In genomic region chr11:122099345-122100045, GRCh38 we compare ENCODE assay signal across 11 cellular contexts. TPM values are rescaled to one million over a fixed set of nuclear protein-coding genes. Genes with fewer than 3 reads are reported as not detected.
DNase-seq lines count a peak whose midpoint lies in the region; ATAC-seq, FAIRE-seq and TF ChIP-seq lines count a peak whose summit lies in the region.
"Had no signal": no experiment of that assay in that cellular context is flagged by ENCODE, and none has a peak within 500 bp of the region (broad histone marks: within the 10 kb centered on the region; RNA-seq: fewer than 3 reads in every experiment).

No MANE protein-coding gene starts in this region.

- 31 to 34% methylated on average over 10 to 13 of the region's 13 CpGs for WGBS in body of pancreas, 2 donors

- no peak overlapping the region for H2AFZ ChIP-seq in PC-9

- H3K4me3 ChIP-seq in body of pancreas (peak overlapping the region in 1 of 2 donors; percentile 12), iPS-18a (ENCODE audit: low read length) (peak overlapping the region; percentile 48), skeletal muscle satellite cell (ENCODE audit: low read length) (peak overlapping the region; percentile 80), PC-9 (no peak overlapping the region)

- DNase-seq in H54 (ENCODE audit: insufficient read length, low spot score) (no peak), body of pancreas (peak in 1 of 4 donors; percentile 11), dermis blood vessel endothelial cell (no peak), NCI-H526 (lab: John Stamatoyannopoulos, UW) (no peak), PC-9 (no peak)
- no peak for DNase-seq in stimulated activated CD4-positive, alpha-beta T cell treated with anti-CD3 and anti-CD28 coated beads, Interleukin-12 subunit alpha, Interleukin-12 subunit beta, amount 100 ng/mL, for 4 hours

- TF ChIP-seq CTCF in body of pancreas (IDR thresholded peaks at IDR 0.05) (no peak), PC-9 (conservative IDR thresholded peaks at IDR 0.05) (no peak)

- H3K36me3 ChIP-seq in body of pancreas (replicated peaks in 1 of 2; ENCODE audit: insufficient read depth in 1 of 2, low read depth in 2 of 2) (no peaks in the 10 kb centered on the region), iPS-18a (ENCODE audit: control insufficient read depth, low read depth, low read length) (no peaks in the 10 kb centered on the region), skeletal muscle satellite cell (ENCODE audit: insufficient read depth, low read length) (peaks cover 89% of the 10 kb centered on the region), PC-9 (ENCODE audit: low read depth) (peaks cover 9% of the 10 kb centered on the region; the same call in 1 of the 2 replicates)

- peak overlapping the region; percentile 25 to 84 (median 72) for H3K27ac ChIP-seq in body of pancreas
- H3K27ac ChIP-seq in iPS-18a (ENCODE audit: low read length), result no peak overlapping the region
- H3K27ac ChIP-seq in PC-9, result no peak overlapping the region
- H3K27ac ChIP-seq: KMS-11 had no signal

- ATAC-seq in body of pancreas, result no peak
- ATAC-seq: activated naive CD8-positive, alpha-beta T cell treated with anti-CD3 and anti-CD28 coated beads, Interleukin-2, amount 50 U/mL, for 24 hours had no signal

- H3F3A ChIP-seq in PC-9 (ENCODE audit: insufficient read depth, low read depth), result no peaks in the 10 kb centered on the region

- H3K4me2 ChIP-seq in skeletal muscle satellite cell (ENCODE audit: low read length) (peak overlapping the region; percentile 78), PC-9 (no peak overlapping the region)
- H3K4me2 ChIP-seq: KMS-11 had no signal

- H3K79me2 ChIP-seq in PC-9 (ENCODE audit: low read depth), result no peaks in the 10 kb centered on the region

- H3K9ac ChIP-seq in iPS-18a (ENCODE audit: low read length) (no peak overlapping the region), skeletal muscle satellite cell (ENCODE audit: low read depth, low read length) (peak overlapping the region; percentile 91)
- H3K9ac ChIP-seq: KMS-11 had no signal

- POLR2A ChIA-PET in PC-9 (lab: Charles Lee; ENCODE audit: unreplicated experiment), result no interaction called here

- CTCF ChIA-PET in PC-9 (lab: Charles Lee), result no interaction called here

- H3K9me2 ChIP-seq in PC-9 (ENCODE audit: insufficient read depth), result peaks cover 4% of the 10 kb centered on the region; the same call in 1 of the 2 replicates

- intact Hi-C loops in body of pancreas (cut with DNase I) (no loop called here), PC-9 (cut with micrococcal nuclease; ENCODE audit: unreplicated experiment) (no loop called here)

- TF ChIP-seq POLR2A in H54 (IDR thresholded peaks at IDR 0.05; ENCODE audit: low read depth, low read length) (no peak), body of pancreas (IDR thresholded peaks at IDR 0.05) (no peak)

- H3K4me1 ChIP-seq in body of pancreas (peaks cover 7% of the 10 kb centered on the region), iPS-18a (ENCODE audit: control insufficient read depth, low read depth, low read length) (peaks cover 32% of the 10 kb centered on the region), skeletal muscle satellite cell (ENCODE audit: control insufficient read depth, insufficient read depth, low read length) (peaks cover 54% of the 10 kb centered on the region), PC-9 (replicated peaks; ENCODE audit: insufficient read depth) (no peaks in the 10 kb centered on the region)

- peak; percentile 74 for FAIRE-seq in H54 (lab: Jason Lieb, UNC)

- no peaks in the 10 kb centered on the region for H3K27me3 ChIP-seq in body of pancreas
- peaks cover 34% of the 10 kb centered on the region for H3K27me3 ChIP-seq in iPS-18a (ENCODE audit: control insufficient read depth, insufficient read depth, low read length)
- no peaks in the 10 kb centered on the region for H3K27me3 ChIP-seq in skeletal muscle satellite cell (ENCODE audit: control insufficient read depth, insufficient read depth, low read length)
- H3K27me3 ChIP-seq in PC-9 (ENCODE audit: insufficient read depth, low read depth), result no peaks in the 10 kb centered on the region

- BruUV-seq in PC-9 (replicated peaks; lab: Mats Ljungman, UMichigan), result no TSS peak

- peaks cover 6% of the 10 kb centered on the region; the same call in 1 of the 2 replicates for H4K20me1 ChIP-seq in PC-9 (ENCODE audit: insufficient read depth)

- H3K9me3 ChIP-seq in body of pancreas (no peaks in the 10 kb centered on the region), iPS-18a (ENCODE audit: control insufficient read depth, low read depth, low read length) (no peaks in the 10 kb centered on the region), skeletal muscle satellite cell (replicated peaks; ENCODE audit: low read length) (no peaks in the 10 kb centered on the region), PC-9 (ENCODE audit: insufficient read depth, low read depth) (0 out of 2 replicates have a peak, but pooled peaks cover 3% of the 10 kb centered on the region)

RNA-seq across cellular contexts. Expression of gene BLID, which starts 16.5 kb away (rescaled TPM):
- not detected for total RNA-seq in body of pancreas
- 19.2 and 31.2 TPM in 2 replicates for total RNA-seq in skeletal muscle satellite cell (2012; rRNA removed)
- total RNA-seq in dermis blood vessel endothelial cell, result 0.79 TPM in 1 of 2 replicates, not detected in the other
- 1.8 and 2.0 TPM in 2 replicates for total RNA-seq in PC-9 (2021)
- total RNA-seq: T-helper 1 cell treated with Interleukin-12 subunit alpha and Interleukin-12 subunit beta and Interleukin-4 antibody, amounts not matched to agents 30 ng/mL and 1 ng/mL, for 36 hours had no signal

Comparison
In these comparisons a context has a peak if more than half of its experiments do, and no peak if none do; other contexts are left out.
1. H3K27ac ChIP-seq: peak in body of pancreas (4 of 4); none in iPS-18a (single experiment) and PC-9 (single experiment).